In the genomic region with DNA sequence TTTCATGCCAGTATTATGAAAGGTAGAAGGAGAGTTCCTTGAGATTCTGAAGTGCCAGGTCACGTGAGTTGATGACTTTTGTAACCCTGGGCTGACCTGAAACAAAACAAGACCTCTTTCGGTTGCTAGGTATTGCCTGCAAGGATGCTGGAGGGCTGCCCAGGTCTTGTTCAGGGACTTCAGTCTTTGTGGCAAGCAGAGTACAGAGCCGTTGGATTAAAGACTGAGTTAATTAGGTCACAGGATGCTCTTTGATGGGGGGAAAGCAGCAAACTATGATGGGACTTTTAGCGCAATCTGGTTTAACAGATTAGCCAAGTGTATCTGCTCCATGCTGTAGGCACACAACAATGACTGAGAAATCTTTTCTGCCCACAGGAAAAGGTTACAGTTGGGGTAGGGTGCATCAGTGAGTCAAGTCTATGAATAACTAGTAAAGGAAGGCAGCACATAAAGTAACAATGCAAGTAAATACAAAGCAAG, we compare ENCODE assay signal across 8 cellular contexts. TPM values are rescaled to one million over a fixed set of nuclear protein-coding genes. Genes with fewer than 3 reads are reported as not detected.
DNase-seq lines count a peak whose midpoint lies in the region; TF ChIP-seq lines count a peak whose summit lies in the region.

No MANE protein-coding gene starts in this region.

- no peak overlapping the region for H3K27ac ChIP-seq in mesendoderm (ENCODE audit: low read depth, low read length)

- no peak overlapping the region for H3K4ac ChIP-seq in mesendoderm (ENCODE audit: low read depth, low read length)

- H2BK15ac ChIP-seq in mesendoderm (replicated peaks; ENCODE audit: low read depth) = no peak overlapping the region

- H4K5ac ChIP-seq in mesendoderm (ENCODE audit: low read length) = no peak overlapping the region

- no peak overlapping the region for H3K23ac ChIP-seq in mesendoderm (ENCODE audit: low read length)

- H4K8ac ChIP-seq in mesendoderm (ENCODE audit: low read depth, low read length) = no peak overlapping the region

- no peak overlapping the region for H2BK120ac ChIP-seq in mesendoderm (ENCODE audit: low read depth, low read length)

- H3K9me2 ChIP-seq in Loucy (replicated peaks; ENCODE audit: low read depth, low read length) = no peaks in the 10 kb centered on the region

- no peak overlapping the region for H2BK5ac ChIP-seq in mesendoderm (ENCODE audit: low read length)

- H3K79me2 ChIP-seq in Loucy (ENCODE audit: insufficient read depth, low read length) (peaks cover 24% of the 10 kb centered on the region; the same call in 1 of the 2 replicates), mesendoderm (ENCODE audit: control insufficient read depth, insufficient read depth, low read length) (no peaks in the 10 kb centered on the region)

- peak overlapping the region; percentile 100 for H3K27ac Mint-ChIP-seq in activated T-helper 1 cell treated with anti-CD3 and anti-CD28 coated beads, Interleukin-12 subunit alpha, Interleukin-12 subunit beta, Interleukin-2, Interleukin-4 antibody, amounts not matched to agents 30 ng/mL and 10 ng/mL and 1 ng/mL, durations not matched to agents 14 hours and 24 hours and 36 hours

- peak; percentile 54 for DNase-seq in ELR (ENCODE audit: low read depth)
- peak; percentile 44 for DNase-seq in activated T-helper 1 cell treated with anti-CD3 and anti-CD28 coated beads, Interleukin-12 subunit alpha, Interleukin-12 subunit beta, Interleukin-2, Interleukin-4 antibody, amounts not matched to agents 30 ng/mL and 10 ng/mL and 1 ng/mL, durations not matched to agents 14 hours and 24 hours and 36 hours (ENCODE audit: low spot score)
- peak; percentile 29 for DNase-seq in mesendoderm
- no peak for DNase-seq in ureter (ENCODE audit: low spot score)
- DNase-seq in NCI-H1048 (lab: John Stamatoyannopoulos, UW) = no peak
- no peak for DNase-seq in NCI-H187 treated with DMSO at 0.1 percent for 48 hours (lab: John Stamatoyannopoulos, UW)
- DNase-seq in germinal center (ENCODE audit: low spot score) = no peak

- no peak overlapping the region for H3K18ac ChIP-seq in mesendoderm (ENCODE audit: low read length)

- H3K27me3 ChIP-seq in Loucy (ENCODE audit: insufficient read depth, low read length, poor library complexity, severe bottlenecking) (no peaks in the 10 kb centered on the region), mesendoderm (ENCODE audit: insufficient read depth, low read length, poor library complexity) (no peaks in the 10 kb centered on the region)

- H2AFZ ChIP-seq in Loucy (ENCODE audit: low read length) = no peak overlapping the region

- H3K9me3 Mint-ChIP-seq in activated T-helper 1 cell treated with anti-CD3 and anti-CD28 coated beads, Interleukin-12 subunit alpha, Interleukin-12 subunit beta, Interleukin-2, Interleukin-4 antibody, amounts not matched to agents 30 ng/mL and 10 ng/mL and 1 ng/mL, durations not matched to agents 14 hours and 24 hours and 36 hours = peaks cover 5% of the 10 kb centered on the region

- H3K4me1 Mint-ChIP-seq in activated T-helper 1 cell treated with anti-CD3 and anti-CD28 coated beads, Interleukin-12 subunit alpha, Interleukin-12 subunit beta, Interleukin-2, Interleukin-4 antibody, amounts not matched to agents 30 ng/mL and 10 ng/mL and 1 ng/mL, durations not matched to agents 14 hours and 24 hours and 36 hours (ENCODE audit: low read depth) = peaks cover 50% of the 10 kb centered on the region

- H3K4me2 ChIP-seq in Loucy (ENCODE audit: low read depth, low read length, poor library complexity, severe bottlenecking) = peak overlapping the region; percentile 88
- no peak overlapping the region for H3K4me2 ChIP-seq in mesendoderm (ENCODE audit: low read length)

- H3K4me3 Mint-ChIP-seq in activated T-helper 1 cell treated with anti-CD3 and anti-CD28 coated beads, Interleukin-12 subunit alpha, Interleukin-12 subunit beta, Interleukin-2, Interleukin-4 antibody, amounts not matched to agents 30 ng/mL and 10 ng/mL and 1 ng/mL, durations not matched to agents 14 hours and 24 hours and 36 hours = peak overlapping the region; percentile 79

- H3K36me3 Mint-ChIP-seq in activated T-helper 1 cell treated with anti-CD3 and anti-CD28 coated beads, Interleukin-12 subunit alpha, Interleukin-12 subunit beta, Interleukin-2, Interleukin-4 antibody, amounts not matched to agents 30 ng/mL and 10 ng/mL and 1 ng/mL, durations not matched to agents 14 hours and 24 hours and 36 hours (ENCODE audit: low read depth) = peaks cover 4% of the 10 kb centered on the region

- H3K4me3 ChIP-seq in Loucy (ENCODE audit: low read length, poor library complexity, severe bottlenecking) (peak overlapping the region; percentile 90), mesendoderm (ENCODE audit: low read length) (no peak overlapping the region)

- no CpG with 5 or more reads among the region's 4 CpGs for WGBS in mesendoderm (ENCODE audit: extremely low coverage, insufficient coverage, low lambda C conversion rate)

- no peaks in the 10 kb centered on the region for H4K20me1 ChIP-seq in Loucy (ENCODE audit: insufficient read depth, low read length, poor library complexity, severe bottlenecking)

- H2AK5ac ChIP-seq in mesendoderm (ENCODE audit: low read length) = no peak overlapping the region

- intact Hi-C loops in activated T-helper 1 cell treated with anti-CD3 and anti-CD28 coated beads, Interleukin-12 subunit alpha, Interleukin-12 subunit beta, Interleukin-2, Interleukin-4 antibody, amounts not matched to agents 30 ng/mL and 10 ng/mL and 1 ng/mL, durations not matched to agents 14 hours and 24 hours and 36 hours (cut with micrococcal nuclease) = loop anchor here (1.0 to 2.0 kb wide), 2 partner anchors 54 to 65 kb away; no protein-coding TSS in a partner anchor

- H3K36me3 ChIP-seq in Loucy (ENCODE audit: insufficient read depth, low read length) (no peaks in the 10 kb centered on the region), mesendoderm (ENCODE audit: control insufficient read depth, insufficient read depth, low read length) (no peaks in the 10 kb centered on the region)

- no peak overlapping the region for H3K56ac ChIP-seq in mesendoderm (ENCODE audit: low read length)

- no peak for TF ChIP-seq CTCF in Loucy (conservative IDR thresholded peaks at IDR 0.05; ENCODE audit: low read length)

- H3K4me1 ChIP-seq in Loucy (ENCODE audit: insufficient read depth, low read length, poor library complexity, severe bottlenecking) (peaks cover 49% of the 10 kb centered on the region), mesendoderm (ENCODE audit: control insufficient read depth, low read depth, low read length) (peaks cover 1% of the 10 kb centered on the region)

- no peaks in the 10 kb centered on the region for H3K79me1 ChIP-seq in mesendoderm (ENCODE audit: low read length)

- no peaks in the 10 kb centered on the region for H3K27me3 Mint-ChIP-seq in activated T-helper 1 cell treated with anti-CD3 and anti-CD28 coated beads, Interleukin-12 subunit alpha, Interleukin-12 subunit beta, Interleukin-2, Interleukin-4 antibody, amounts not matched to agents 30 ng/mL and 10 ng/mL and 1 ng/mL, durations not matched to agents 14 hours and 24 hours and 36 hours (ENCODE audit: insufficient read depth)

- peaks cover 14% of the 10 kb centered on the region for H3F3A ChIP-seq in Loucy (ENCODE audit: low read depth)

- H3K9ac ChIP-seq in Loucy (ENCODE audit: low read depth, low read length, poor library complexity, severe bottlenecking) (peak overlapping the region; percentile 100), mesendoderm (ENCODE audit: low read length) (no peak overlapping the region)

- no peaks in the 10 kb centered on the region for H3K9me3 ChIP-seq in Loucy (ENCODE audit: insufficient read depth, low read depth, low read length)

RNA-seq across cellular contexts. Expression of a gene that starts 12.8 kb away (rescaled TPM):
- total RNA-seq in activated T-helper 1 cell treated with anti-CD3 and anti-CD28 coated beads, Interleukin-12 subunit alpha, Interleukin-12 subunit beta, Interleukin-2, Interleukin-4 antibody, amounts not matched to agents 30 ng/mL and 10 ng/mL and 1 ng/mL, durations not matched to agents 14 hours and 24 hours and 36 hours = 121 and 131 TPM in 2 replicates
- polyA plus RNA-seq in mesendoderm (2013, experiment 1 of 2) = 130 TPM
- polyA plus RNA-seq in mesendoderm (2013, experiment 2 of 2) = 128 TPM
- total RNA-seq in ureter = 64.5 TPM

Comparison
In these comparisons a context has a peak if more than half of its experiments do, and no peak if none do; other contexts are left out.
1. DNase-seq: peak in ELR (single experiment), activated T-helper 1 cell treated with anti-CD3 and anti-CD28 coated beads, Interleukin-12 subunit alpha, Interleukin-12 subunit beta, Interleukin-2, Interleukin-4 antibody, amounts not matched to agents 30 ng/mL and 10 ng/mL and 1 ng/mL, durations not matched to agents 14 hours and 24 hours and 36 hours (single experiment) and mesendoderm (single experiment); none in ureter (single experiment), NCI-H1048 (single experiment), NCI-H187 treated with DMSO at 0.1 percent for 48 hours (single experiment) and germinal center (single experiment).